In the genomic region with DNA sequence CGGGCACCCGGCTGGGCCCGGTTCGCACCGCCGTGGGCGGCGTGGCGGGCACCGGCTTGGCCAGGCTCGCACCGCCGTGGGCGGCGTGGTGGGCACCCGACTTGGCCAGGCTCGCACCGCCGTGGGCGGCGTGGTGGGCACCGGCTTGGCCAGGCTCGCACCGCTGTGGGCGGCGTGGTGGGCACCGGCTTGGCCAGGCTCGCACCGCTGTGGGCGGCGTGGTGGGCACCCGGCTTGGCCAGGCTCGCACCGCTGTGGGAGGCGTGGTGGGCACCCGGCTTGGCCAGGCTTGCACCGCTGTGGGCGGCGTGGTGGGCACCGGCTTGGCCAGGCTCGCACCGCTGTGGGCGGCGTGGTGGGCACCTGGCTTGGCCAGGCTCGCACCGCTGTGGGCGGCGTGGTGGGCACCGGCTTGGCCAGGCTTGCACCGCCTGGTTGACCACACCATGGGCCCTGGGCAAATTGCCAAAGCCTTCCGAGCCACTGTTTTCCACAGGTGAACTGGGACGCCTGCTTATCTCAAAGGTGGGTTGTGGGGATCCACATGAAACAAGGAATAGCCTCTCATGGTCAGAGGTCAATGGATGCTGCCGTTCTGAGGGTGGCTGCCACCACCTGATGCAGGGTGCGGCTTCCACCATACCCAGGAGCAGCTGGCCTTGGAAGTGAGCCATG, we compare ENCODE assay signal across 2 cellular contexts.
TF ChIP-seq lines count a peak whose summit lies in the region.

No MANE protein-coding gene starts in this region.

TF ChIP-seq in A549, 52 proteins besides CTCF, POLR2A, EP300 and RAD21:
- TF ChIP-seq NR3C1 (IDR thresholded peaks at IDR 0.05): no peak

TF ChIP-seq in IMR-90, 13 proteins besides CTCF, POLR2A, EP300 and RAD21:
- TF ChIP-seq, protein P1, sequence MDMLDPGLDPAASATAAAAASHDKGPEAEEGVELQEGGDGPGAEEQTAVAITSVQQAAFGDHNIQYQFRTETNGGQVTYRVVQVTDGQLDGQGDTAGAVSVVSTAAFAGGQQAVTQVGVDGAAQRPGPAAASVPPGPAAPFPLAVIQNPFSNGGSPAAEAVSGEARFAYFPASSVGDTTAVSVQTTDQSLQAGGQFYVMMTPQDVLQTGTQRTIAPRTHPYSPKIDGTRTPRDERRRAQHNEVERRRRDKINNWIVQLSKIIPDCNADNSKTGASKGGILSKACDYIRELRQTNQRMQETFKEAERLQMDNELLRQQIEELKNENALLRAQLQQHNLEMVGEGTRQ (IDR thresholded peaks at IDR 0.05; ENCODE audit: low read depth, low read length): no peak
- no peak for TF ChIP-seq FOS (IDR thresholded peaks at IDR 0.05; ENCODE audit: low read depth, low read length)
- no peak for TF ChIP-seq SMC3 (IDR thresholded peaks at IDR 0.05; ENCODE audit: low read depth, low read length)
- TF ChIP-seq BHLHE40 (IDR thresholded peaks at IDR 0.05; ENCODE audit: low read depth, low read length): no peak
- TF ChIP-seq CHD1 (IDR thresholded peaks at IDR 0.05; ENCODE audit: low read depth, low read length): no peak
- no peak for TF ChIP-seq MAZ (IDR thresholded peaks at IDR 0.05; ENCODE audit: borderline replicate concordance, low read depth, low read length)
- no peak for TF ChIP-seq CEBPB (IDR thresholded peaks at IDR 0.05; ENCODE audit: low read depth, low read length)
- no peak for TF ChIP-seq MXI1 (IDR thresholded peaks at IDR 0.05; ENCODE audit: borderline replicate concordance, low read depth, low read length)
- no peak for TF ChIP-seq NFE2L2 (IDR thresholded peaks at IDR 0.05; ENCODE audit: low read depth, low read length)
- TF ChIP-seq, protein P2, sequence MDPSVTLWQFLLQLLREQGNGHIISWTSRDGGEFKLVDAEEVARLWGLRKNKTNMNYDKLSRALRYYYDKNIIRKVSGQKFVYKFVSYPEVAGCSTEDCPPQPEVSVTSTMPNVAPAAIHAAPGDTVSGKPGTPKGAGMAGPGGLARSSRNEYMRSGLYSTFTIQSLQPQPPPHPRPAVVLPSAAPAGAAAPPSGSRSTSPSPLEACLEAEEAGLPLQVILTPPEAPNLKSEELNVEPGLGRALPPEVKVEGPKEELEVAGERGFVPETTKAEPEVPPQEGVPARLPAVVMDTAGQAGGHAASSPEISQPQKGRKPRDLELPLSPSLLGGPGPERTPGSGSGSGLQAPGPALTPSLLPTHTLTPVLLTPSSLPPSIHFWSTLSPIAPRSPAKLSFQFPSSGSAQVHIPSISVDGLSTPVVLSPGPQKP (IDR thresholded peaks at IDR 0.05; ENCODE audit: borderline replicate concordance, low read depth, low read length): no peak
- TF ChIP-seq RCOR1 (IDR thresholded peaks at IDR 0.05; ENCODE audit: insufficient replicate concordance, low read length): no peak
- no peak for TF ChIP-seq MAFK (IDR thresholded peaks at IDR 0.05; ENCODE audit: low read depth, low read length)
